1 cellular context compared by ENCODE assay signal in the genomic region with DNA sequence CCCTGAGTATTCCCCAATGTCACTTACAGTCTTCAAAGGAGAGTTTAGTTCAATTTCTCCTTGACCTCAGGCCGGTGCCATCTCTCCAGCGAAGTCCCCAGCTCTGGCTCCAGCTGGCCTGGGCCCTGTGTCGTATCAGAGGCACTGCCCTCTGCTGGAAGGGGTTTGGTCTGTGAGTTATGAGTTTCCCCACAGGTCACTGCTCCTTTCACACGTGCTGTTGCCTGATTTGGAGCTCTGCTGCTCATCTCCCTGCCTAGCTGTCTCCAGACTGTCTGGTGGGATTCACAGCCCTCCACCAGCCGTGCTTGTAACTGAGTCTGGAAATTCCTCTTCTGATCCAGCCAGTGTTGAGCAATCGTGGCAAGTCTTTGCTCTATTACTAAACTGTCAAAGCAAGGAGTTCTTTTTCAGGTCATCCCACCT.
TF ChIP-seq lines count a peak whose summit lies in the region.

A gene (minus strand): TSS at position 105 of the 426 bp plus-strand sequence. CDS start 2,179 bp downstream, outside the sequence.

TF ChIP-seq in GM12878, 131 proteins besides CTCF, POLR2A, EP300 and RAD21 (continued from another document):
- TF ChIP-seq, protein P1, sequence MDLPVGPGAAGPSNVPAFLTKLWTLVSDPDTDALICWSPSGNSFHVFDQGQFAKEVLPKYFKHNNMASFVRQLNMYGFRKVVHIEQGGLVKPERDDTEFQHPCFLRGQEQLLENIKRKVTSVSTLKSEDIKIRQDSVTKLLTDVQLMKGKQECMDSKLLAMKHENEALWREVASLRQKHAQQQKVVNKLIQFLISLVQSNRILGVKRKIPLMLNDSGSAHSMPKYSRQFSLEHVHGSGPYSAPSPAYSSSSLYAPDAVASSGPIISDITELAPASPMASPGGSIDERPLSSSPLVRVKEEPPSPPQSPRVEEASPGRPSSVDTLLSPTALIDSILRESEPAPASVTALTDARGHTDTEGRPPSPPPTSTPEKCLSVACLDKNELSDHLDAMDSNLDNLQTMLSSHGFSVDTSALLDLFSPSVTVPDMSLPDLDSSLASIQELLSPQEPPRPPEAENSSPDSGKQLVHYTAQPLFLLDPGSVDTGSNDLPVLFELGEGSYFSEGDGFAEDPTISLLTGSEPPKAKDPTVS (IDR thresholded peaks at IDR 0.05; ENCODE audit: low read depth, low read length): no peak
- TF ChIP-seq BACH1 (IDR thresholded peaks at IDR 0.05; ENCODE audit: borderline replicate concordance) (no peak), CREM (IDR thresholded peaks at IDR 0.05; ENCODE audit: low read depth) (no peak), KLF5 (IDR thresholded peaks at IDR 0.05; ENCODE audit: partially characterized antibody) (no peak), MTA2 (IDR thresholded peaks at IDR 0.05; ENCODE audit: low read depth) (no peak), MXI1 (IDR thresholded peaks at IDR 0.05; ENCODE audit: low read depth, low read length) (peak; percentile 55; the same call in 1 of the 2 replicates), POU2F2 (IDR thresholded peaks at IDR 0.05; ENCODE audit: borderline replicate concordance, low read depth, low read length) (no peak), MYC (IDR thresholded peaks at IDR 0.05; ENCODE audit: insufficient read depth, insufficient read length, insufficient replicate concordance, low read length, severe bottlenecking) (no peak), BRCA1 (IDR thresholded peaks at IDR 0.05; ENCODE audit: low read depth, low read length) (no peak), SPI1 (IDR thresholded peaks at IDR 0.05; ENCODE audit: borderline replicate concordance, insufficient read depth, low read depth, low read length) (no peak), BHLHE40 (IDR thresholded peaks at IDR 0.05; ENCODE audit: borderline replicate concordance in 1 of 2, low read depth in 2 of 2, low read length in 1 of 2) (peak; percentile 63 to 78; a peak in 3 of 4 replicates), RUNX3 (IDR thresholded peaks at IDR 0.05; ENCODE audit: low read length) (peak; percentile 14; the same call in 1 of the 2 replicates), HCFC1 (IDR thresholded peaks at IDR 0.05; ENCODE audit: low read length) (no peak), SMC3 (IDR thresholded peaks at IDR 0.05; ENCODE audit: borderline replicate concordance, low read length) (peak; percentile 72), TCF3 (IDR thresholded peaks at IDR 0.05; ENCODE audit: borderline replicate concordance, insufficient read depth, low read depth, low read length) (peak; percentile 49; the same call in 1 of the 2 replicates), SIN3A (IDR thresholded peaks at IDR 0.05; ENCODE audit: low read depth, low read length) (no peak), RFX5 (IDR thresholded peaks at IDR 0.05; ENCODE audit: low read depth, low read length) (no peak)
- TF ChIP-seq, protein P2, sequence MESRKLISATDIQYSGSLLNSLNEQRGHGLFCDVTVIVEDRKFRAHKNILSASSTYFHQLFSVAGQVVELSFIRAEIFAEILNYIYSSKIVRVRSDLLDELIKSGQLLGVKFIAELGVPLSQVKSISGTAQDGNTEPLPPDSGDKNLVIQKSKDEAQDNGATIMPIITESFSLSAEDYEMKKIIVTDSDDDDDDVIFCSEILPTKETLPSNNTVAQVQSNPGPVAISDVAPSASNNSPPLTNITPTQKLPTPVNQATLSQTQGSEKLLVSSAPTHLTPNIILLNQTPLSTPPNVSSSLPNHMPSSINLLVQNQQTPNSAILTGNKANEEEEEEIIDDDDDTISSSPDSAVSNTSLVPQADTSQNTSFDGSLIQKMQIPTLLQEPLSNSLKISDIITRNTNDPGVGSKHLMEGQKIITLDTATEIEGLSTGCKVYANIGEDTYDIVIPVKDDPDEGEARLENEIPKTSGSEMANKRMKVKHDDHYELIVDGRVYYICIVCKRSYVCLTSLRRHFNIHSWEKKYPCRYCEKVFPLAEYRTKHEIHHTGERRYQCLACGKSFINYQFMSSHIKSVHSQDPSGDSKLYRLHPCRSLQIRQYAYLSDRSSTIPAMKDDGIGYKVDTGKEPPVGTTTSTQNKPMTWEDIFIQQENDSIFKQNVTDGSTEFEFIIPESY (IDR thresholded peaks at IDR 0.05): no peak
- TF ChIP-seq, protein P3, sequence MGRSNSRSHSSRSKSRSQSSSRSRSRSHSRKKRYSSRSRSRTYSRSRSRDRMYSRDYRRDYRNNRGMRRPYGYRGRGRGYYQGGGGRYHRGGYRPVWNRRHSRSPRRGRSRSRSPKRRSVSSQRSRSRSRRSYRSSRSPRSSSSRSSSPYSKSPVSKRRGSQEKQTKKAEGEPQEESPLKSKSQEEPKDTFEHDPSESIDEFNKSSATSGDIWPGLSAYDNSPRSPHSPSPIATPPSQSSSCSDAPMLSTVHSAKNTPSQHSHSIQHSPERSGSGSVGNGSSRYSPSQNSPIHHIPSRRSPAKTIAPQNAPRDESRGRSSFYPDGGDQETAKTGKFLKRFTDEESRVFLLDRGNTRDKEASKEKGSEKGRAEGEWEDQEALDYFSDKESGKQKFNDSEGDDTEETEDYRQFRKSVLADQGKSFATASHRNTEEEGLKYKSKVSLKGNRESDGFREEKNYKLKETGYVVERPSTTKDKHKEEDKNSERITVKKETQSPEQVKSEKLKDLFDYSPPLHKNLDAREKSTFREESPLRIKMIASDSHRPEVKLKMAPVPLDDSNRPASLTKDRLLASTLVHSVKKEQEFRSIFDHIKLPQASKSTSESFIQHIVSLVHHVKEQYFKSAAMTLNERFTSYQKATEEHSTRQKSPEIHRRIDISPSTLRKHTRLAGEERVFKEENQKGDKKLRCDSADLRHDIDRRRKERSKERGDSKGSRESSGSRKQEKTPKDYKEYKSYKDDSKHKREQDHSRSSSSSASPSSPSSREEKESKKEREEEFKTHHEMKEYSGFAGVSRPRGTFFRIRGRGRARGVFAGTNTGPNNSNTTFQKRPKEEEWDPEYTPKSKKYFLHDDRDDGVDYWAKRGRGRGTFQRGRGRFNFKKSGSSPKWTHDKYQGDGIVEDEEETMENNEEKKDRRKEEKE (IDR thresholded peaks at IDR 0.05): no peak
- TF ChIP-seq, protein P4, sequence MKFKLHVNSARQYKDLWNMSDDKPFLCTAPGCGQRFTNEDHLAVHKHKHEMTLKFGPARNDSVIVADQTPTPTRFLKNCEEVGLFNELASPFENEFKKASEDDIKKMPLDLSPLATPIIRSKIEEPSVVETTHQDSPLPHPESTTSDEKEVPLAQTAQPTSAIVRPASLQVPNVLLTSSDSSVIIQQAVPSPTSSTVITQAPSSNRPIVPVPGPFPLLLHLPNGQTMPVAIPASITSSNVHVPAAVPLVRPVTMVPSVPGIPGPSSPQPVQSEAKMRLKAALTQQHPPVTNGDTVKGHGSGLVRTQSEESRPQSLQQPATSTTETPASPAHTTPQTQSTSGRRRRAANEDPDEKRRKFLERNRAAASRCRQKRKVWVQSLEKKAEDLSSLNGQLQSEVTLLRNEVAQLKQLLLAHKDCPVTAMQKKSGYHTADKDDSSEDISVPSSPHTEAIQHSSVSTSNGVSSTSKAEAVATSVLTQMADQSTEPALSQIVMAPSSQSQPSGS (IDR thresholded peaks at IDR 0.05; ENCODE audit: low read length): no peak
- TF ChIP-seq, protein P5, sequence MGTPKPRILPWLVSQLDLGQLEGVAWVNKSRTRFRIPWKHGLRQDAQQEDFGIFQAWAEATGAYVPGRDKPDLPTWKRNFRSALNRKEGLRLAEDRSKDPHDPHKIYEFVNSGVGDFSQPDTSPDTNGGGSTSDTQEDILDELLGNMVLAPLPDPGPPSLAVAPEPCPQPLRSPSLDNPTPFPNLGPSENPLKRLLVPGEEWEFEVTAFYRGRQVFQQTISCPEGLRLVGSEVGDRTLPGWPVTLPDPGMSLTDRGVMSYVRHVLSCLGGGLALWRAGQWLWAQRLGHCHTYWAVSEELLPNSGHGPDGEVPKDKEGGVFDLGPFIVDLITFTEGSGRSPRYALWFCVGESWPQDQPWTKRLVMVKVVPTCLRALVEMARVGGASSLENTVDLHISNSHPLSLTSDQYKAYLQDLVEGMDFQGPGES (IDR thresholded peaks at IDR 0.05): no peak
- TF ChIP-seq, protein P6, sequence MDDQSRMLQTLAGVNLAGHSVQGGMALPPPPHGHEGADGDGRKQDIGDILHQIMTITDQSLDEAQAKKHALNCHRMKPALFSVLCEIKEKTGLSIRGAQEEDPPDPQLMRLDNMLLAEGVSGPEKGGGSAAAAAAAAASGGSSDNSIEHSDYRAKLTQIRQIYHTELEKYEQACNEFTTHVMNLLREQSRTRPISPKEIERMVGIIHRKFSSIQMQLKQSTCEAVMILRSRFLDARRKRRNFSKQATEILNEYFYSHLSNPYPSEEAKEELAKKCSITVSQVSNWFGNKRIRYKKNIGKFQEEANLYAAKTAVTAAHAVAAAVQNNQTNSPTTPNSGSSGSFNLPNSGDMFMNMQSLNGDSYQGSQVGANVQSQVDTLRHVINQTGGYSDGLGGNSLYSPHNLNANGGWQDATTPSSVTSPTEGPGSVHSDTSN (IDR thresholded peaks at IDR 0.05; ENCODE audit: insufficient replicate concordance, low read depth, low read length): no peak
